Comparison of ENCODE assay signal across 14 cellular contexts in the genomic region with DNA sequence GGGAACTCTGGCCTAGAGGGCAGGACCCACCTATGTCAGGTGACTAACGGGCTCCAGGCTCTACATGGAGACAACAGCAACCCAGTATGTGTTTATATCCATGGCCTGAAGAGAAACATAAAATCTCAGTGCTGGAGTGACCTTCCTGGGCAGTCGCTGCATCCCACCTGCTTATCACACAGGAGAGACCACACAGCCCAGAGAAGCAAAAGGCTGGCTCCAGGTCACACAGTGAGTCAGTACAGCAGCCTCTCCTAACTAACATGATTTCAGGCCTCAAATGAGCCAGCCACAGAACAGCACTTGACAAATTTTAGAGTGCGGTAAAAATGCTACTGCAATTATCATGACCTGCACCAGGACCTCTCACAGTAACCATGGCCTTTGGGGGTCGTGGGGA.
"Had no signal": no experiment of that assay in that cellular context is flagged by ENCODE, and none has a peak within 500 bp of the region (broad histone marks: within the 10 kb centered on the region; RNA-seq: fewer than 3 reads in every experiment).

No MANE protein-coding gene starts in this region.

- ATAC-seq: WTC11 had no signal

- H3K27me3 ChIP-seq: adrenal gland had no signal

- H3K27ac ChIP-seq: SK-N-MC, thoracic aorta had no signal

- H3K36me3 ChIP-seq: thoracic aorta had no signal

- H3K9me3 ChIP-seq: adrenal gland, thoracic aorta had no signal

- DNase-seq: activated CD4-positive, alpha-beta T cell treated with anti-CD3 and anti-CD28 coated beads for 48 hours; activated naive CD4-positive, alpha-beta T cell treated with anti-CD3 and anti-CD28 coated beads, Interleukin-2, amount 50 U/mL, for 16 hours; activated T-cell treated with anti-CD3 and anti-CD28 coated beads for 4 hours; dermis blood vessel endothelial cell; endodermal cell; glutamatergic neuron; right cardiac atrium; stimulated activated CD4-positive, alpha-beta T cell treated with anti-CD3 and anti-CD28 coated beads, Interleukin-12 subunit alpha, Interleukin-12 subunit beta, amount 100 ng/mL, for 4 hours; stimulated activated CD4-positive, alpha-beta T cell treated with anti-CD3 and anti-CD28 coated beads, Interleukin-2, amount 100 ng/mL, for 48 hours; T-helper 1 cell had no signal

- H3K4me3 ChIP-seq: adrenal gland, SK-N-MC, thoracic aorta had no signal
